In the genomic region with DNA sequence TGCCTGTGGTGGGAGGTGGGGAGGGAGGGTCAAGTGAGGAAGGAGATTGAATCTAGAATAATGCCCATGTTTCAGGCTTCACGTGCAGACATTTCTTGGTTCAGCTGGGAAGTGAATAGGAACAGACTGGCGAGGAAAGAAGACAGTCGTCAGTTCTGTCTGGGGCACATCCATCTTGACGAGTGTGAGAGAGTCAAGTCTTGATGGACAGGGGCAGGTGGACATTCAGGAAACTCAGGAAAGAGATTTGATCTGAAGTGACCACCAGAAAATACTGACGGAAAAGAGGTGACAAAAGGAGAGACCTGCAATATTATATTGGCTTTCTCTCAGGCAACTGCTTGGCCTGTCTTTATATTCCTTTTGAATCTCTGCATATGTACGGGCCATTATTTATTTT, we compare ENCODE assay signal across 33 cellular contexts.
"Had no signal": no experiment of that assay in that cellular context is flagged by ENCODE, and none has a peak within 500 bp of the region (broad histone marks: within the 10 kb centered on the region; RNA-seq: fewer than 3 reads in every experiment).

No MANE protein-coding gene starts in this region.

- DNase-seq: activated B cell treated with CpG ODN at 0.5 μM for 24 hours; activated CD4-positive, alpha-beta memory T cell treated with anti-CD3 and anti-CD28 coated beads for 36 hours; activated CD4-positive, alpha-beta T cell treated with anti-CD3 and anti-CD28 coated beads for 4 hours; activated CD4-positive, alpha-beta T cell treated with anti-CD3 and anti-CD28 coated beads, Interleukin-2, amount 50 U/mL, for 1 hour; activated CD4-positive, CD25-positive, alpha-beta regulatory T cell treated with anti-CD3 and anti-CD28 coated beads, Interleukin-2, amount 50 U/mL, for 72 hours; activated CD8-positive, alpha-beta memory T cell treated with anti-CD3 and anti-CD28 coated beads, Interleukin-2, amount 50 U/mL, for 4 hours; activated effector memory CD4-positive, alpha-beta T cell treated with Interleukin-2 at 50 U/mL for 16 hours; activated naive CD4-positive, alpha-beta T cell; activated naive CD4-positive, alpha-beta T cell treated with anti-CD3 and anti-CD28 coated beads, Interleukin-2, amount 50 U/mL, for 16 hours; activated naive CD8-positive, alpha-beta T cell treated with anti-CD3 and anti-CD28 coated beads for 36 hours; activated T-cell treated with anti-CD3 and anti-CD28 coated beads for 4 hours; activated T-cell treated with anti-CD3 and anti-CD28 coated beads, Interleukin-2, amount 50 U/mL, for 4 hours; amniotic stem cell; aorta; NCI-H1105; NCI-H1417 treated with DMSO at 0.1 percent for 48 hours; NCI-H1694; NCI-H1930; NCI-H345; NCI-H526; NCI-H748 treated with DMSO at 0.1 percent for 48 hours; NK-92 treated with Interleukin-12 subunit alpha and Interleukin-12 subunit beta, amount 100 ng/mL, for 24 hours; PC-9; SIG-M5; SW 1271; T-helper 1 cell; T-helper 2 cell; T-helper 9 cell had no signal

- ATAC-seq: activated T-cell treated with anti-CD3 and anti-CD28 coated beads, Interleukin-2, amount 50 U/mL, for 4 hours; Right ventricle myocardium inferior had no signal

- H2AFZ ChIP-seq: PC-9 had no signal

- H3K9ac ChIP-seq: KMS-11 had no signal

- H3K27me3 ChIP-seq: cardiac muscle cell had no signal

- H3K27ac ChIP-seq: cardiac muscle cell, KMS-11, PC-9, RWPE1, VCaP had no signal

- H3K4me2 ChIP-seq: KMS-11, PC-9 had no signal

- H3K4me3 ChIP-seq: cardiac muscle cell, PC-9 had no signal

- H3K36me3 ChIP-seq: cardiac muscle cell had no signal
